1 cellular context compared by ENCODE assay signal in the genomic region with DNA sequence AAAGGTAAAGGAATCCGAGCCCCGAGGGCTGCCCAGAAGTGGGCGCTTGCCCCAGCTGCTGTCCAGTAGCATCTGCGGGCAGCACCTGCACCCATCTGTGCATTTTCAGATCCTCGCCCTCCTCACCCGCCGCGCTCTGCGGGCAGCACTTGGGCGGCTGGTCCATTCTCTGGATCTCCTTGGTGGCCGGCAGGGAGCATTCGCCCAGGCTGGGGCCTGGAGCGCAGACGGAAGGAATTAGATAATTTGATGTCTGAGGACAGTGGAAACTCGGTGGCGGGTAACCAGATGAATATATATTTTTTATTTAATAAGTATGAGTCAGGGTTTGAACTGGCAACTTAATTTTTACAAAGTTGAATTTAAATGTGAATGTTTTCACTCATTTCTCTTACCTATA.
TF ChIP-seq lines count a peak whose summit lies in the region.

No MANE protein-coding gene starts in this region.

TF ChIP-seq in H1, 55 proteins besides CTCF, POLR2A, EP300 and RAD21 (continued from another document):
- TF ChIP-seq BCL11A (IDR thresholded peaks at IDR 0.05; ENCODE audit: low read depth in 2 of 2, low read length in 2 of 2): no peak
- TF ChIP-seq FOSL1 (IDR thresholded peaks at IDR 0.05; ENCODE audit: insufficient read depth, low read depth, low read length): no peak
TF ChIP-seq in H1: peak in this region for 0.
